ENCODE assay signal across 1 cellular context in the genomic region with DNA sequence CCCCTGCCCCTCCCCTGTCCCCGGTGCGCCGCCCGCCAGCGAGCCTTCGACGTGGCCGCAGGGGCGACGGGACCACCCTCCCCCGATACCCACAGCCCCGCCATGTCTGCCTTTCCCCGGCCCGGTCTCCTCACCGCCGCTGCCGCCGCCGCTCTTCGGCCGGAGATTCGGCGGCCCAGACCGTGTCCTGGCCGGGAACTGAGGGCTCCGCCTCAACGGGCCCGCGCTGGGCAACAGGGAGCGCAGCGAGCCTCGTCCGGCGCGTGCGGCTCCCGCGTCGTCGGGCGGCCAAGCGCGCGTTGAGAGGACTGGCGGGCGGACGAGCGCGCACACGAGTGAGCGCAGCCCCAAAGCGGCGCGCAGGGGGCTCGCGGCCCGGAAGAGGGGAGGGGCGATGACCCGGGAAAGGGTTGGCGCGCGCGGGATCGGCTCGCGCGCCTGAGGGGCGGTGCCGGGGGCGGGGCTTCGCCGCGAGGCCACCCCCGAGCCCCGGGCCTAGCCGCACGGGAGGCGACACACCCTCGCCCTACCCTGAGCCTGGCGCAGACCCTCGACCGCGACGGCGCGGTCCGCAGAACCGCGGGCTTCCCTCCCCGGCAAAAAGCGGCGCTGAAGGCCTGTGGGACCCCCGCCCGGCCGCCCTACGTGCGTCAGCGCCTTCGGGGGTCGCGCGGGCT.
TF ChIP-seq lines count a peak whose summit lies in the region.

A gene with protein sequence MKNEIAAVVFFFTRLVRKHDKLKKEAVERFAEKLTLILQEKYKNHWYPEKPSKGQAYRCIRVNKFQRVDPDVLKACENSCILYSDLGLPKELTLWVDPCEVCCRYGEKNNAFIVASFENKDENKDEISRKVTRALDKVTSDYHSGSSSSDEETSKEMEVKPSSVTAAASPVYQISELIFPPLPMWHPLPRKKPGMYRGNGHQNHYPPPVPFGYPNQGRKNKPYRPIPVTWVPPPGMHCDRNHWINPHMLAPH (minus strand): TSS at position 337 of the 677 bp plus-strand sequence. CDS start 3,757 bp downstream, outside the sequence.

TF ChIP-seq in K562, 482 proteins besides CTCF, POLR2A, EP300 and RAD21 (continued from another document):
- TF ChIP-seq MCM5 (IDR thresholded peaks at IDR 0.05; ENCODE audit: low read depth) (no peak), ELF1 (tag; IDR thresholded peaks at IDR 0.05) (peak; percentile 26; the same call in 1 of the 2 replicates), PTBP1 (IDR thresholded peaks at IDR 0.05; ENCODE audit: low read depth, low read length) (no peak), BCL6 (CRISPR knock-in tag; IDR thresholded peaks at IDR 0.05) (no peak), FUS (optimal IDR thresholded peaks at IDR 0.05; ENCODE audit: low read depth, low read length) (peak; percentile 58), MCM7 (IDR thresholded peaks at IDR 0.05) (no peak), GABPA (tag; conservative IDR thresholded peaks at IDR 0.05; ENCODE audit: low read depth) (peak; percentile 60), YY1 (IDR thresholded peaks at IDR 0.05; ENCODE audit: borderline replicate concordance in 1 of 3, control insufficient read depth in 1 of 3, extremely low read depth in 1 of 3, insufficient read depth in 3 of 3, insufficient read length in 1 of 3, insufficient replicate concordance in 2 of 3, low read depth in 1 of 3, low read length in 2 of 3) (no peak), ZKSCAN1 (IDR thresholded peaks at IDR 0.05; ENCODE audit: low read depth, low read length) (no peak)
- TF ChIP-seq, protein P1, sequence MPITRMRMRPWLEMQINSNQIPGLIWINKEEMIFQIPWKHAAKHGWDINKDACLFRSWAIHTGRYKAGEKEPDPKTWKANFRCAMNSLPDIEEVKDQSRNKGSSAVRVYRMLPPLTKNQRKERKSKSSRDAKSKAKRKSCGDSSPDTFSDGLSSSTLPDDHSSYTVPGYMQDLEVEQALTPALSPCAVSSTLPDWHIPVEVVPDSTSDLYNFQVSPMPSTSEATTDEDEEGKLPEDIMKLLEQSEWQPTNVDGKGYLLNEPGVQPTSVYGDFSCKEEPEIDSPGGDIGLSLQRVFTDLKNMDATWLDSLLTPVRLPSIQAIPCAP (CRISPR knock-in tag; IDR thresholded peaks at IDR 0.05; ENCODE audit: borderline replicate concordance), result no peak
- TF ChIP-seq, protein P2, sequence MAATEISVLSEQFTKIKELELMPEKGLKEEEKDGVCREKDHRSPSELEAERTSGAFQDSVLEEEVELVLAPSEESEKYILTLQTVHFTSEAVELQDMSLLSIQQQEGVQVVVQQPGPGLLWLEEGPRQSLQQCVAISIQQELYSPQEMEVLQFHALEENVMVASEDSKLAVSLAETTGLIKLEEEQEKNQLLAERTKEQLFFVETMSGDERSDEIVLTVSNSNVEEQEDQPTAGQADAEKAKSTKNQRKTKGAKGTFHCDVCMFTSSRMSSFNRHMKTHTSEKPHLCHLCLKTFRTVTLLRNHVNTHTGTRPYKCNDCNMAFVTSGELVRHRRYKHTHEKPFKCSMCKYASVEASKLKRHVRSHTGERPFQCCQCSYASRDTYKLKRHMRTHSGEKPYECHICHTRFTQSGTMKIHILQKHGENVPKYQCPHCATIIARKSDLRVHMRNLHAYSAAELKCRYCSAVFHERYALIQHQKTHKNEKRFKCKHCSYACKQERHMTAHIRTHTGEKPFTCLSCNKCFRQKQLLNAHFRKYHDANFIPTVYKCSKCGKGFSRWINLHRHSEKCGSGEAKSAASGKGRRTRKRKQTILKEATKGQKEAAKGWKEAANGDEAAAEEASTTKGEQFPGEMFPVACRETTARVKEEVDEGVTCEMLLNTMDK (IDR thresholded peaks at IDR 0.05; ENCODE audit: borderline replicate concordance, insufficient read depth, low read depth, low read length, poor library complexity, severe bottlenecking), result no peak
